ENCODE assay signal across 16 cellular contexts in the genomic region with DNA sequence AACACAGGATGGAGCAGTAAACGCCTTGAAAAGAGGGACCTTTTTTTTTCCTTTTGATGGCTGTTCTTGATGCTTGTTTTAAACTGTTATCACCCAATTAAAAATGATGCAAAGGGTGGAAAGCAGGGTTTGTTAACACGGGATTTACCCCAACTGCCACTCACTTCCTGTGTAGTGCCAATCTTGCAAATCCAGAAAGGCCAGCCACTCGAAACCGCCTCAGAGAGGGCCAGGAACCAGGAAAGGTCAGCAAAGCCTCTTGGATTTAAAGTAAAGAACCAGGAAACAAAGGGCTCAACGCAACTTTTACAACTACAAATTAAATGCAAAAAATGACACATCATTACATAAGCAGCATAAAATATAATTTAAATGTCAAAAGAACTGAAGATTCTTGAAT.
"Had no signal": no experiment of that assay in that cellular context is flagged by ENCODE, and none has a peak within 500 bp of the region (broad histone marks: within the 10 kb centered on the region; RNA-seq: fewer than 3 reads in every experiment).

No MANE protein-coding gene starts in this region.

- H3K36me3 ChIP-seq: gastroesophageal sphincter, left ventricle myocardium inferior, ovary had no signal

- H3K27ac ChIP-seq: epithelial cell of prostate, gastroesophageal sphincter, left ventricle myocardium inferior, ovary, testis had no signal

- H3K4me1 ChIP-seq: gastroesophageal sphincter, left ventricle myocardium inferior, testis had no signal

- DNase-seq: activated B cell treated with CpG ODN at 0.5 μM for 24 hours; activated CD4-positive, alpha-beta T cell treated with anti-CD3 and anti-CD28 coated beads, Interleukin-2, amount 10 ng/mL, durations not matched to agents 24 days and 14 days; activated naive CD4-positive, alpha-beta T cell treated with anti-CD3 and anti-CD28 coated beads, Interleukin-2, amount 50 U/mL, for 16 hours; activated T-cell treated with anti-CD3 and anti-CD28 coated beads for 4 hours; central memory CD4-positive, alpha-beta T cell; cortex of kidney; effector memory CD4-positive, alpha-beta T cell; islet precursor cell; left ventricle myocardium inferior; ovary; stimulated activated CD4-positive, alpha-beta T cell treated with anti-CD3 and anti-CD28 coated beads, Interleukin-12 subunit alpha, Interleukin-12 subunit beta, amount 100 ng/mL, for 4 hours; stimulated activated CD4-positive, alpha-beta T cell treated with anti-CD3 and anti-CD28 coated beads, Interleukin-2, amount 100 ng/mL, for 48 hours; stimulated activated naive CD4-positive, alpha-beta T cell treated with Interleukin-2 at 50 U/mL for 16 hours; testis had no signal

- H3K4me3 ChIP-seq: gastroesophageal sphincter, left ventricle myocardium inferior, ovary, testis had no signal

- H3K27me3 ChIP-seq: gastroesophageal sphincter, ovary, testis had no signal

- H3K9me3 ChIP-seq: gastroesophageal sphincter, left ventricle myocardium inferior, ovary, testis had no signal
